Comparison of ENCODE assay signal across 8 cellular contexts in the genomic region with DNA sequence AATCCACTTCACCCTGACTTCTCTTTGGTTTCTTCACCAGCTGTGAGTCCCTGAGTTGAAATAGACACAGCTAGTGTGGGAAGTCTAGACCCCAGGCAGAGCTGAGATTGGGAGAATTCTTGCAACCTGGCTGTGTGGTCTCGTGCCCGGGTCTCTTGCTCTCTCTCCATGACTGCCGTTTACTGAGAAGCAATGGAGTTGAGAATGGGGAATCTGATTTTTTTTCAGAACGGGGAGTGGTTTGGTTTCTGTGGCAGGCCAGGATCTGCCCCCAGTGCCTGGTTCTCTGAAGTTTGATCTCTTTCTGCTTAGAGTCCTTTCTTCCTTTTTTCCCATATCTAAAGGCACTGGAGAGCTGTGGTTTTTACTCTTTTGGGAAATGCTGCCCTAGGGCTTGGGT. TPM values are rescaled to one million over a fixed set of nuclear protein-coding genes. Genes with fewer than 3 reads are reported as not detected.
A peak's percentile ranks its signal among the peaks of the same experiment; 100 is the strongest.
DNase-seq lines count a peak whose midpoint lies in the region; ATAC-seq and TF ChIP-seq lines count a peak whose summit lies in the region.

No MANE protein-coding gene starts in this region.

- in situ Hi-C loops in brain microvascular endothelial cell (cut with HindIII; ENCODE audit: low pct_ligation_motif_present, low sequenced_read_pairs): no loop called here

- H3K36me3 ChIP-seq in HUES64 (ENCODE audit: insufficient read depth, low read length): peaks cover 14% of the 10 kb centered on the region
- H3K36me3 ChIP-seq in brain microvascular endothelial cell (replicated peaks): peaks cover 14% of the 10 kb centered on the region

- TF ChIP-seq CTCF in brain microvascular endothelial cell (IDR thresholded peaks at IDR 0.05; ENCODE audit: low read depth, low read length, missing control alignments): no peak

- no peak for ATAC-seq in HG03139 (IDR thresholded peaks at IDR 0.05; ENCODE audit: unreplicated experiment)
- no peak for ATAC-seq in GM21526 (IDR thresholded peaks at IDR 0.05; ENCODE audit: low FRiP score, unreplicated experiment)

- H3K27ac ChIP-seq in HUES64 (ENCODE audit: low read depth, low read length): no peak overlapping the region
- no peak overlapping the region for H3K27ac ChIP-seq in brain microvascular endothelial cell

- DNase-seq in AG20443 (ENCODE audit: low spot score) (peak; percentile 53), brain microvascular endothelial cell (no peak), RPMI8226 (no peak), NCI-H2029 treated with DMSO at 0.1 percent for 48 hours (lab: John Stamatoyannopoulos, UW) (no peak)

- peak overlapping the region; percentile 90 for H3K4me3 ChIP-seq in HUES64 (ENCODE audit: low read length)
- peak overlapping the region; percentile 79 for H3K4me3 ChIP-seq in brain microvascular endothelial cell (ENCODE audit: low read depth, low read length)
- H3K4me3 ChIP-seq in mononuclear cell (ENCODE audit: low read length): peak overlapping the region; percentile 68

- no peak overlapping the region; the same call in 1 of the 2 replicates for H3K9ac ChIP-seq in HUES64 (ENCODE audit: low read depth, low read length)

- WGBS in HUES64: 54% methylated on average over 4 of the region's 4 CpGs

- H3K4me1 ChIP-seq in HUES64 (ENCODE audit: insufficient read depth, low read length): peaks cover 16% of the 10 kb centered on the region; the same call in 1 of the 2 replicates
- peaks cover 29% of the 10 kb centered on the region for H3K4me1 ChIP-seq in mononuclear cell (ENCODE audit: insufficient read depth, low read length)

- no peaks in the 10 kb centered on the region for H3K27me3 ChIP-seq in HUES64 (ENCODE audit: insufficient read depth, low read length)
- H3K27me3 ChIP-seq in brain microvascular endothelial cell (replicated peaks): no peaks in the 10 kb centered on the region
- no peaks in the 10 kb centered on the region for H3K27me3 ChIP-seq in mononuclear cell (ENCODE audit: insufficient read depth, low read length)

- H3K9me3 ChIP-seq in HUES64 (ENCODE audit: insufficient read depth, low read depth, low read length): no peaks in the 10 kb centered on the region
- no peaks in the 10 kb centered on the region for H3K9me3 ChIP-seq in mononuclear cell (ENCODE audit: low read depth, low read length)

RNA-seq across cellular contexts. Expression of gene SIDT2, which starts 1.5 kb away (rescaled TPM):
- 8.8 TPM for polyA plus RNA-seq in HUES64 (2013, experiment 1 of 2)
- 10.9 TPM for polyA plus RNA-seq in HUES64 (2013, experiment 2 of 2)
- total RNA-seq in mononuclear cell: 46.6 TPM

RNA-seq across cellular contexts. Expression of gene TAGLN, which starts 19.1 kb away (rescaled TPM):
- 181 TPM for polyA plus RNA-seq in HUES64 (2013, experiment 1 of 2)
- polyA plus RNA-seq in HUES64 (2013, experiment 2 of 2): 168 TPM
- total RNA-seq in mononuclear cell: 8.6 TPM

RNA-seq across cellular contexts. Expression of gene PAFAH1B2, which starts 35.9 kb away (rescaled TPM):
- polyA plus RNA-seq in HUES64 (2013, experiment 1 of 2): 73.1 TPM
- polyA plus RNA-seq in HUES64 (2013, experiment 2 of 2): 76.4 TPM
- total RNA-seq in mononuclear cell: 110 TPM

RNA-seq across cellular contexts. Expression of gene PCSK7, which starts 51.9 kb away (rescaled TPM):
- polyA plus RNA-seq in HUES64 (2013, experiment 1 of 2): 18.9 TPM
- 18.6 TPM for polyA plus RNA-seq in HUES64 (2013, experiment 2 of 2)
- 96.1 TPM for total RNA-seq in mononuclear cell

RNA-seq across cellular contexts. Expression of gene RNF214, which starts 52.5 kb away (rescaled TPM):
- polyA plus RNA-seq in HUES64 (2013, experiment 1 of 2): 27.3 TPM
- polyA plus RNA-seq in HUES64 (2013, experiment 2 of 2): 22.9 TPM
- total RNA-seq in mononuclear cell: 4.7 TPM
